ENCODE assay signal across 1 cellular context in genomic region chr1:27574871-27575831, GRCh38.
TF ChIP-seq lines count a peak whose summit lies in the region.

No MANE protein-coding gene starts in this region.

TF ChIP-seq in HEK293, 187 proteins besides CTCF, POLR2A, EP300 and RAD21 (continued from another document and continues in another):
- TF ChIP-seq ZNF148 (tag by site-specific recombination; IDR thresholded peaks at IDR 0.05; ENCODE audit: borderline replicate concordance) (no peak), ZNF658 (tag by site-specific recombination; IDR thresholded peaks at IDR 0.05) (no peak), ZBTB21 (tag by site-specific recombination; IDR thresholded peaks at IDR 0.05) (no peak), ZNF747 (tag by site-specific recombination; IDR thresholded peaks at IDR 0.05) (no peak), ZNF169 (tag by site-specific recombination; IDR thresholded peaks at IDR 0.05) (no peak), ZNF132 (tag by site-specific recombination; IDR thresholded peaks at IDR 0.05; ENCODE audit: borderline replicate concordance) (no peak), KLF1 (tag by site-specific recombination; IDR thresholded peaks at IDR 0.05) (peak; percentile 88), HOXD13 (CRISPR knock-in tag; IDR thresholded peaks at IDR 0.05; ENCODE audit: borderline replicate concordance) (no peak), PATZ1 (tag by site-specific recombination; IDR thresholded peaks at IDR 0.05) (peak; percentile 99), ZSCAN5A (tag by site-specific recombination; IDR thresholded peaks at IDR 0.05) (no peak), ZNF302 (tag by site-specific recombination; IDR thresholded peaks at IDR 0.05; ENCODE audit: low read depth) (no peak), SP2 (tag by site-specific recombination; IDR thresholded peaks at IDR 0.05) (peak; percentile 81), ZNF561 (tag by site-specific recombination; IDR thresholded peaks at IDR 0.05; ENCODE audit: borderline replicate concordance) (peak; percentile 88; the same call in 1 of the 2 replicates), ZNF692 (tag by site-specific recombination; IDR thresholded peaks at IDR 0.05) (peak; percentile 73), ZNF221 (tag by site-specific recombination; IDR thresholded peaks at IDR 0.05; ENCODE audit: borderline replicate concordance) (no peak), ZNF843 (tag by site-specific recombination; IDR thresholded peaks at IDR 0.05) (0 out of 2 replicates have a peak, but pooled peaks have one; percentile 32), ZNF24 (tag by site-specific recombination; IDR thresholded peaks at IDR 0.05) (0 out of 2 replicates have a peak, but pooled peaks have one; percentile 50), ZBTB8A (tag by site-specific recombination; IDR thresholded peaks at IDR 0.05) (peak; percentile 94), PRDM10 (tag by site-specific recombination; IDR thresholded peaks at IDR 0.05) (peak; percentile 94), ZNF600 (tag by site-specific recombination; IDR thresholded peaks at IDR 0.05) (peak; percentile 46; the same call in 1 of the 2 replicates), ZNF184 (tag by site-specific recombination; IDR thresholded peaks at IDR 0.05) (peak; percentile 66; the same call in 1 of the 2 replicates), ZNF341 (tag by site-specific recombination; IDR thresholded peaks at IDR 0.05; ENCODE audit: low read depth) (peak; percentile 72), ZNF19 (tag by site-specific recombination; IDR thresholded peaks at IDR 0.05; ENCODE audit: low read depth) (no peak), ZNF571 (tag by site-specific recombination; IDR thresholded peaks at IDR 0.05) (no peak), YY2 (tag by site-specific recombination; IDR thresholded peaks at IDR 0.05) (no peak), ZBTB10 (tag by site-specific recombination; IDR thresholded peaks at IDR 0.05) (peak; percentile 86), KLF17 (tag by site-specific recombination; IDR thresholded peaks at IDR 0.05) (peak; percentile 69; the same call in 1 of the 2 replicates), MZF1 (tag by site-specific recombination; IDR thresholded peaks at IDR 0.05; ENCODE audit: borderline replicate concordance) (peak; percentile 20; the same call in 1 of the 2 replicates), ZNF701 (tag by site-specific recombination; IDR thresholded peaks at IDR 0.05) (no peak), ZNF626 (tag by site-specific recombination; IDR thresholded peaks at IDR 0.05) (no peak), ZNF433 (tag by site-specific recombination; IDR thresholded peaks at IDR 0.05; ENCODE audit: low read depth) (no peak), ZNF248 (tag by site-specific recombination; IDR thresholded peaks at IDR 0.05) (no peak), ZNF677 (tag by site-specific recombination; IDR thresholded peaks at IDR 0.05) (no peak), ZNF670 (tag by site-specific recombination; IDR thresholded peaks at IDR 0.05; ENCODE audit: low read depth) (no peak), ZNF394 (tag by site-specific recombination; IDR thresholded peaks at IDR 0.05; ENCODE audit: borderline replicate concordance) (peak; percentile 41; the same call in 1 of the 2 replicates), ZNF274 (IDR thresholded peaks at IDR 0.05; ENCODE audit: low read length) (no peak), ZNF274 (tag by site-specific recombination; IDR thresholded peaks at IDR 0.05; ENCODE audit: borderline replicate concordance) (no peak), ZNF112 (tag by site-specific recombination; IDR thresholded peaks at IDR 0.05) (no peak), ZNF146 (tag by site-specific recombination; IDR thresholded peaks at IDR 0.05) (no peak), ZNF311 (tag by site-specific recombination; IDR thresholded peaks at IDR 0.05; ENCODE audit: borderline replicate concordance) (no peak), KLF16 (tag by site-specific recombination; IDR thresholded peaks at IDR 0.05) (peak; percentile 87), PRDM6 (tag by site-specific recombination; IDR thresholded peaks at IDR 0.05) (no peak), ZIC2 (tag by site-specific recombination; IDR thresholded peaks at IDR 0.05) (peak; percentile 63), ZNF488 (tag by site-specific recombination; IDR thresholded peaks at IDR 0.05) (no peak)
